13 cellular contexts compared by ENCODE assay signal in genomic region chr22:27110985-27111451, GRCh38.
DNase-seq lines count a peak whose midpoint lies in the region; ATAC-seq, FAIRE-seq and TF ChIP-seq lines count a peak whose summit lies in the region.
"Had no signal": no experiment of that assay in that cellular context is flagged by ENCODE, and none has a peak within 500 bp of the region (broad histone marks: within the 10 kb centered on the region; RNA-seq: fewer than 3 reads in every experiment).

No MANE protein-coding gene starts in this region.

- H3K27ac ChIP-seq in GM23248 (no peak overlapping the region), osteoblast (ENCODE audit: low read depth, low read length) (peak overlapping the region; percentile 41), small intestine (ENCODE audit: low read depth in 1 of 2, low read length in 1 of 2) (no peak overlapping the region)
- H3K27ac ChIP-seq: spleen had no signal

- H3K27ac Mint-ChIP-seq in nephron progenitor cell: no peak overlapping the region
- H3K27ac Mint-ChIP-seq in activated CD8-positive, alpha-beta T cell treated with anti-CD3 and anti-CD28 coated beads for 36 hours: no peak overlapping the region
- H3K27ac Mint-ChIP-seq: activated naive CD8-positive, alpha-beta T cell treated with anti-CD3 and anti-CD28 coated beads, Interleukin-2, amount 10 ng/mL, durations not matched to agents 7 days and 5 days had no signal

- H3K27me3 ChIP-seq in GM23248 (replicated peaks; ENCODE audit: insufficient read depth) (no peaks in the 10 kb centered on the region), osteoblast (ENCODE audit: insufficient read depth, low read length) (no peaks in the 10 kb centered on the region), small intestine (ENCODE audit: control insufficient read depth in 2 of 2, insufficient read depth in 2 of 2, low read length in 2 of 2) (no peaks in the 10 kb centered on the region)

- no peak for TF ChIP-seq CTCF in osteoblast (IDR thresholded peaks at IDR 0.05; ENCODE audit: extremely low read depth, low read depth, low read length)
- no peak for TF ChIP-seq CTCF in nephron progenitor cell (IDR thresholded peaks at IDR 0.05)
- TF ChIP-seq CTCF in activated CD8-positive, alpha-beta T cell treated with anti-CD3 and anti-CD28 coated beads for 36 hours (IDR thresholded peaks at IDR 0.05): no peak

- H3K4me2 ChIP-seq in GM23248 (ENCODE audit: unreplicated experiment) (peak overlapping the region; percentile 12), osteoblast (ENCODE audit: insufficient read depth, low read length) (peak overlapping the region; percentile 29)

- WGBS in GM23248 (ENCODE audit: low coverage in 1 of 2, low lambda C conversion rate in 2 of 2, missing lambda C conversion rate in 2 of 2), 2 experiments: 28 to 33% methylated on average over 7 to 8 of the region's 8 CpGs
- WGBS in small intestine, 3 donors: 48 to 57% (median 51%) methylated on average over 8 of the region's 8 CpGs

- H3K79me2 ChIP-seq in GM23248 (ENCODE audit: insufficient read depth) (no peaks in the 10 kb centered on the region), osteoblast (ENCODE audit: insufficient read depth, low read length) (no peaks in the 10 kb centered on the region)

- no peaks in the 10 kb centered on the region for H3K9me3 Mint-ChIP-seq in nephron progenitor cell
- peaks cover 3% of the 10 kb centered on the region for H3K9me3 Mint-ChIP-seq in activated CD8-positive, alpha-beta T cell treated with anti-CD3 and anti-CD28 coated beads for 36 hours
- H3K9me3 Mint-ChIP-seq: activated naive CD8-positive, alpha-beta T cell treated with anti-CD3 and anti-CD28 coated beads, Interleukin-2, amount 10 ng/mL, durations not matched to agents 7 days and 5 days had no signal

- H3K4me1 ChIP-seq in GM23248 (ENCODE audit: insufficient read depth): peaks cover 68% of the 10 kb centered on the region
- H3K4me1 ChIP-seq in osteoblast (ENCODE audit: insufficient read depth, low read length): peaks cover 65% of the 10 kb centered on the region
- peaks cover 0 to 15% of the 10 kb centered on the region in 2 donors for H3K4me1 ChIP-seq in small intestine (ENCODE audit: control insufficient read depth in 2 of 2, insufficient read depth in 1 of 2, low read depth in 1 of 2, low read length in 1 of 2)

- peak; percentile 94 for FAIRE-seq in RCC 7860 (lab: Jason Lieb, UNC)
- no peak for FAIRE-seq in small intestine (lab: Jason Lieb, UNC)
- FAIRE-seq in GM19239 (lab: Jason Lieb, UNC): no peak

- CTCF ChIA-PET in activated CD8-positive, alpha-beta T cell treated with anti-CD3 and anti-CD28 coated beads for 36 hours (lab: Charles Lee): no interaction called here

- ATAC-seq in activated CD8-positive, alpha-beta T cell treated with anti-CD3 and anti-CD28 coated beads for 36 hours: no peak

- in situ Hi-C loops in GM23248 (cut with MboI): no loop called here

- POLR2A ChIA-PET in activated CD8-positive, alpha-beta T cell treated with anti-CD3 and anti-CD28 coated beads for 36 hours (lab: Charles Lee): interaction anchor here (0.6 kb wide), 1 partner anchor 113 kb away, joined by 3 read pairs; no protein-coding TSS in a partner anchor

- intact Hi-C loops in activated CD8-positive, alpha-beta T cell treated with anti-CD3 and anti-CD28 coated beads for 36 hours (cut with micrococcal nuclease): no loop called here

- DNase-seq in GM23248 (peak; percentile 50), RCC 7860 (ENCODE audit: low spot score) (peak; percentile 96), fibroblast of peridontal ligament (ENCODE audit: extremely low read depth) (peak; percentile 36), osteoblast (ENCODE audit: insufficient read length, low spot score, missing footprints) (peak; percentile 74), small intestine (no peak), GM19239 (ENCODE audit: insufficient read length, low spot score) (no peak), nephron progenitor cell (no peak)
- DNase-seq in activated CD8-positive, alpha-beta T cell treated with anti-CD3 and anti-CD28 coated beads for 36 hours: no peak
- DNase-seq: activated CD4-positive, alpha-beta T cell treated with anti-CD3 and anti-CD28 coated beads, Interleukin-2, amount 50 U/mL, for 48 hours; activated naive CD8-positive, alpha-beta T cell treated with anti-CD3 and anti-CD28 coated beads, Interleukin-2, amount 10 ng/mL, durations not matched to agents 7 days and 5 days; hippocampal formation; NCI-H774; spleen had no signal

- H3K9me3 ChIP-seq in GM23248 (ENCODE audit: low read depth) (no peaks in the 10 kb centered on the region), osteoblast (ENCODE audit: low read depth, low read length) (no peaks in the 10 kb centered on the region), small intestine (ENCODE audit: control insufficient read depth, low read depth) (no peaks in the 10 kb centered on the region)

- no peak overlapping the region for H2AFZ ChIP-seq in GM23248
- no peak overlapping the region for H2AFZ ChIP-seq in osteoblast (ENCODE audit: low read length)

- H3K27me3 Mint-ChIP-seq in nephron progenitor cell (ENCODE audit: low read depth, poor library complexity): peaks cover 19% of the 10 kb centered on the region
- H3K27me3 Mint-ChIP-seq in activated CD8-positive, alpha-beta T cell treated with anti-CD3 and anti-CD28 coated beads for 36 hours: peaks cover 6% of the 10 kb centered on the region

- H3K4me3 ChIP-seq in GM23248: no peak overlapping the region
- H3K4me3 ChIP-seq in osteoblast (ENCODE audit: insufficient read depth, low read length): no peak overlapping the region
- no peak overlapping the region for H3K4me3 ChIP-seq in small intestine (ENCODE audit: low read depth in 1 of 2, low read length in 2 of 2)
- H3K4me3 ChIP-seq: spleen had no signal

- no peaks in the 10 kb centered on the region for H3K9me2 ChIP-seq in GM23248 (ENCODE audit: insufficient read depth)

- no peaks in the 10 kb centered on the region for H3K36me3 ChIP-seq in GM23248 (ENCODE audit: low read depth)
- H3K36me3 ChIP-seq in osteoblast (ENCODE audit: insufficient read depth, low read length): no peaks in the 10 kb centered on the region
- H3K36me3 ChIP-seq in small intestine (ENCODE audit: control insufficient read depth in 2 of 2, insufficient read depth in 2 of 2, low read length in 2 of 2): no peaks in the 10 kb centered on the region
- H3K36me3 ChIP-seq: spleen had no signal

- H3K4me3 Mint-ChIP-seq in nephron progenitor cell: no peak overlapping the region
- no peak overlapping the region for H3K4me3 Mint-ChIP-seq in activated CD8-positive, alpha-beta T cell treated with anti-CD3 and anti-CD28 coated beads for 36 hours
- H3K4me3 Mint-ChIP-seq: activated naive CD8-positive, alpha-beta T cell treated with anti-CD3 and anti-CD28 coated beads, Interleukin-2, amount 10 ng/mL, durations not matched to agents 7 days and 5 days had no signal

- no peak overlapping the region for H3K9ac ChIP-seq in GM23248

- peaks cover 46% of the 10 kb centered on the region for H3F3A ChIP-seq in GM23248 (ENCODE audit: insufficient read depth)

- no peaks in the 10 kb centered on the region for H3K36me3 Mint-ChIP-seq in nephron progenitor cell (ENCODE audit: low read depth)
- H3K36me3 Mint-ChIP-seq in activated CD8-positive, alpha-beta T cell treated with anti-CD3 and anti-CD28 coated beads for 36 hours (ENCODE audit: low read depth): no peaks in the 10 kb centered on the region
- H3K36me3 Mint-ChIP-seq: activated naive CD8-positive, alpha-beta T cell treated with anti-CD3 and anti-CD28 coated beads, Interleukin-2, amount 10 ng/mL, durations not matched to agents 7 days and 5 days had no signal

- no peaks in the 10 kb centered on the region for H4K20me1 ChIP-seq in GM23248 (ENCODE audit: insufficient read depth)
- no peaks in the 10 kb centered on the region for H4K20me1 ChIP-seq in osteoblast (ENCODE audit: insufficient read depth, low read length)

- peaks cover 28% of the 10 kb centered on the region for H3K4me1 Mint-ChIP-seq in nephron progenitor cell
- H3K4me1 Mint-ChIP-seq in activated CD8-positive, alpha-beta T cell treated with anti-CD3 and anti-CD28 coated beads for 36 hours (ENCODE audit: low read depth): no peaks in the 10 kb centered on the region

Comparison
In these comparisons a context has a peak if more than half of its experiments do, and no peak if none do; other contexts are left out.
1. DNase-seq: peak in GM23248 (single experiment), RCC 7860 (single experiment), fibroblast of peridontal ligament (single experiment) and osteoblast (single experiment); none in small intestine (single experiment), GM19239 (single experiment), nephron progenitor cell (single experiment) and activated CD8-positive, alpha-beta T cell treated with anti-CD3 and anti-CD28 coated beads for 36 hours (single experiment).